Comparison of ENCODE assay signal across 12 cellular contexts in genomic region chr4:82421796-82422560, GRCh38. TPM values are rescaled to one million over a fixed set of nuclear protein-coding genes. Genes with fewer than 3 reads are reported as not detected.
DNase-seq lines count a peak whose midpoint lies in the region; ATAC-seq, FAIRE-seq and TF ChIP-seq lines count a peak whose summit lies in the region.
"Had no signal": no experiment of that assay in that cellular context is flagged by ENCODE, and none has a peak within 500 bp of the region (broad histone marks: within the 10 kb centered on the region; RNA-seq: fewer than 3 reads in every experiment).

No MANE protein-coding gene starts in this region.

- TF ChIP-seq CTCF in D721Med (IDR thresholded peaks at IDR 0.05; ENCODE audit: insufficient read depth, missing control alignments) (no peak), GM12865 (IDR thresholded peaks at IDR 0.05; ENCODE audit: insufficient read depth, low read depth, low read length, missing control alignments) (no peak), RWPE1 (conservative IDR thresholded peaks at IDR 0.05; ENCODE audit: low read depth) (no peak)

- H3K27ac ChIP-seq in RWPE1 = peak overlapping the region; percentile 13; the same call in 1 of the 2 replicates
- H3K27ac ChIP-seq: esophagus squamous epithelium, PC-9, suprapubic skin had no signal

- H3K4me3 ChIP-seq in GM12865 (ENCODE audit: low read depth, low read length) = no peak overlapping the region
- H3K4me3 ChIP-seq: esophagus squamous epithelium, PC-9, suprapubic skin had no signal

- DNase-seq in D721Med (ENCODE audit: insufficient read length, low spot score) (no peak), GM12865 (ENCODE audit: low read depth) (peak; percentile 37), RWPE1 (ENCODE audit: low spot score) (no peak), NCI-H510A (lab: John Stamatoyannopoulos, UW) (no peak), NCI-H2196 (lab: John Stamatoyannopoulos, UW; ENCODE audit: unreplicated experiment) (no peak)
- DNase-seq: caudate nucleus, esophagus squamous epithelium, NCI-H1436, PC-9 had no signal

- ATAC-seq in esophagus mucosa (peak; percentile 43), HG03520 (IDR thresholded peaks at IDR 0.05; ENCODE audit: unreplicated experiment) (no peak)

- POLR2A ChIA-PET in RWPE1 (lab: Yijun Ruan, JAX; ENCODE audit: low non-redundant PET) = interaction anchor here (0.6 kb wide), 1 partner anchor 48 kb away, joined by 4 read pairs; the partner anchor contains the start of gene HNRNPD

- FAIRE-seq in D721Med (lab: Jason Lieb, UNC) = peak; percentile 83

- CTCF ChIA-PET in RWPE1 (lab: Yijun Ruan, JAX) = interaction anchor here (0.6 kb wide), 1 partner anchor 381 kb away, joined by 4 read pairs; no protein-coding TSS in a partner anchor

RNA-seq across cellular contexts. Expression of gene HNRNPDL, which starts 8.3 kb away (rescaled TPM):
- 111 TPM for total RNA-seq in esophagus mucosa

RNA-seq across cellular contexts. Expression of gene ENOPH1, which starts 8.4 kb away (rescaled TPM):
- 22.4 TPM for total RNA-seq in esophagus mucosa

RNA-seq across cellular contexts. Expression of gene HNRNPD, which starts 48.2 kb away (rescaled TPM):
- total RNA-seq in esophagus mucosa = 122 TPM
